Comparison of ENCODE assay signal across 28 cellular contexts in genomic region chr19:57570707-57571106, GRCh38.
"Had no signal": no experiment of that assay in that cellular context is flagged by ENCODE, and none has a peak within 500 bp of the region (broad histone marks: within the 10 kb centered on the region; RNA-seq: fewer than 3 reads in every experiment).

No MANE protein-coding gene starts in this region.

- H3K27ac Mint-ChIP-seq: activated CD4-positive, alpha-beta memory T cell treated with anti-CD3 and anti-CD28 coated beads for 36 hours; activated CD4-positive, alpha-beta T cell treated with anti-CD3 and anti-CD28 coated beads for 36 hours; activated CD4-positive, alpha-beta T cell treated with anti-CD3 and anti-CD28 coated beads, Interleukin-2, amount 10 ng/mL, durations not matched to agents 24 days and 14 days; activated CD8-positive, alpha-beta memory T cell treated with anti-CD3 and anti-CD28 coated beads, Interleukin-2, amount 10 ng/mL, durations not matched to agents 7 days and 5 days; activated CD8-positive, alpha-beta T cell treated with anti-CD3 and anti-CD28 coated beads, Interleukin-2, amount 10 ng/mL, durations not matched to agents 7 days and 5 days; activated naive CD4-positive, alpha-beta T cell treated with anti-CD3 and anti-CD28 coated beads, Interleukin-2, amount 10 ng/mL, durations not matched to agents 7 days and 5 days; activated naive CD4-positive, alpha-beta T cell treated with anti-CD3 and anti-CD28 coated beads, Interleukin-2, amount 50 U/mL, for 72 hours; activated naive CD8-positive, alpha-beta T cell treated with anti-CD3 and anti-CD28 coated beads, Interleukin-2, amount 10 ng/mL, durations not matched to agents 7 days and 5 days; activated T-helper 1 cell treated with anti-CD3 and anti-CD28 coated beads, Interleukin-12 subunit alpha, Interleukin-12 subunit beta, Interleukin-2, Interleukin-4 antibody, amounts not matched to agents 30 ng/mL and 10 ng/mL and 1 ng/mL, durations not matched to agents 14 hours and 24 hours and 36 hours; activated T-helper 2 cell treated with anti-CD3 and anti-CD28 coated beads, Interferon-gamma antibody, Interleukin-2, Interleukin-4, amounts not matched to agents 10 μg/mL and 5 μg/mL and 100 μg/mL, durations not matched to agents 14 hours and 24 hours and 36 hours had no signal

- DNase-seq: activated CD4-positive, alpha-beta memory T cell treated with anti-CD3 and anti-CD28 coated beads for 36 hours; activated CD4-positive, alpha-beta T cell treated with anti-CD3 and anti-CD28 coated beads for 36 hours; activated CD4-positive, alpha-beta T cell treated with anti-CD3 and anti-CD28 coated beads, Interleukin-2, amount 10 ng/mL, durations not matched to agents 24 days and 14 days; activated CD4-positive, CD25-positive, alpha-beta regulatory T cell; activated CD4-positive, CD25-positive, alpha-beta regulatory T cell treated with anti-CD3 and anti-CD28 coated beads, Interleukin-2, amount 50 U/mL, for 72 hours; activated CD8-positive, alpha-beta memory T cell treated with anti-CD3 and anti-CD28 coated beads, Interleukin-2, amount 10 ng/mL, durations not matched to agents 7 days and 5 days; activated CD8-positive, alpha-beta memory T cell treated with anti-CD3 and anti-CD28 coated beads, Interleukin-2, amount 50 U/mL, for 4 hours; activated CD8-positive, alpha-beta T cell treated with anti-CD3 and anti-CD28 coated beads, Interleukin-2, amount 10 ng/mL, durations not matched to agents 7 days and 5 days; activated effector memory CD4-positive, alpha-beta T cell treated with anti-CD3 and anti-CD28 coated beads, Interleukin-2, amount 50 U/mL, for 16 hours; activated naive CD4-positive, alpha-beta T cell treated with anti-CD3 and anti-CD28 coated beads, Interleukin-2, amount 10 ng/mL, durations not matched to agents 7 days and 5 days; activated naive CD8-positive, alpha-beta T cell treated with anti-CD3 and anti-CD28 coated beads, Interleukin-2, amount 10 ng/mL, durations not matched to agents 7 days and 5 days; activated T-cell treated with anti-CD3 and anti-CD28 coated beads, Interleukin-2, amount 50 U/mL, for 1 hour; activated T-cell treated with anti-CD3 and anti-CD28 coated beads, Interleukin-2, amount 50 U/mL, for 48 hours; amniotic stem cell; brain microvascular endothelial cell; cortex of kidney; dermis blood vessel endothelial cell; effector CD4-positive, alpha-beta T cell; erythroblast; foreskin keratinocyte; gastrocnemius medialis; glutamatergic neuron; heart right ventricle; T-helper 2 cell had no signal

- H3K27me3 ChIP-seq: brain microvascular endothelial cell, esophagus muscularis mucosa, foreskin keratinocyte, gastrocnemius medialis, heart right ventricle had no signal

- H3K27ac ChIP-seq: brain microvascular endothelial cell, esophagus muscularis mucosa, foreskin keratinocyte, gastrocnemius medialis, heart right ventricle had no signal

- H3K4me3 ChIP-seq: esophagus muscularis mucosa, gastrocnemius medialis, heart right ventricle had no signal

- ATAC-seq: activated CD4-positive, alpha-beta T cell treated with anti-CD3 and anti-CD28 coated beads for 36 hours; activated CD8-positive, alpha-beta memory T cell treated with anti-CD3 and anti-CD28 coated beads, Interleukin-2, amount 10 ng/mL, durations not matched to agents 7 days and 5 days; activated CD8-positive, alpha-beta T cell treated with anti-CD3 and anti-CD28 coated beads, Interleukin-2, amount 10 ng/mL, durations not matched to agents 7 days and 5 days; activated naive CD4-positive, alpha-beta T cell treated with anti-CD3 and anti-CD28 coated beads, Interleukin-2, amount 50 U/mL, for 72 hours; foreskin keratinocyte; gastrocnemius medialis; heart right ventricle had no signal

- H3K4me3 Mint-ChIP-seq: activated CD4-positive, alpha-beta memory T cell treated with anti-CD3 and anti-CD28 coated beads for 36 hours; activated CD4-positive, alpha-beta T cell treated with anti-CD3 and anti-CD28 coated beads for 36 hours; activated CD4-positive, alpha-beta T cell treated with anti-CD3 and anti-CD28 coated beads, Interleukin-2, amount 10 ng/mL, durations not matched to agents 24 days and 14 days; activated CD8-positive, alpha-beta memory T cell treated with anti-CD3 and anti-CD28 coated beads, Interleukin-2, amount 10 ng/mL, durations not matched to agents 7 days and 5 days; activated CD8-positive, alpha-beta T cell treated with anti-CD3 and anti-CD28 coated beads, Interleukin-2, amount 10 ng/mL, durations not matched to agents 7 days and 5 days; activated naive CD4-positive, alpha-beta T cell treated with anti-CD3 and anti-CD28 coated beads, Interleukin-2, amount 10 ng/mL, durations not matched to agents 7 days and 5 days; activated naive CD8-positive, alpha-beta T cell treated with anti-CD3 and anti-CD28 coated beads, Interleukin-2, amount 10 ng/mL, durations not matched to agents 7 days and 5 days; activated T-helper 1 cell treated with anti-CD3 and anti-CD28 coated beads, Interleukin-12 subunit alpha, Interleukin-12 subunit beta, Interleukin-2, Interleukin-4 antibody, amounts not matched to agents 30 ng/mL and 10 ng/mL and 1 ng/mL, durations not matched to agents 14 hours and 24 hours and 36 hours had no signal

- H3K4me1 ChIP-seq: esophagus muscularis mucosa, foreskin keratinocyte, gastrocnemius medialis, heart right ventricle had no signal

- H3K4me1 Mint-ChIP-seq: activated CD4-positive, alpha-beta T cell treated with anti-CD3 and anti-CD28 coated beads for 36 hours; activated CD4-positive, alpha-beta T cell treated with anti-CD3 and anti-CD28 coated beads, Interleukin-2, amount 10 ng/mL, durations not matched to agents 24 days and 14 days; activated CD8-positive, alpha-beta memory T cell treated with anti-CD3 and anti-CD28 coated beads, Interleukin-2, amount 10 ng/mL, durations not matched to agents 7 days and 5 days; activated naive CD4-positive, alpha-beta T cell treated with anti-CD3 and anti-CD28 coated beads, Interleukin-2, amount 10 ng/mL, durations not matched to agents 7 days and 5 days; activated naive CD8-positive, alpha-beta T cell treated with anti-CD3 and anti-CD28 coated beads, Interleukin-2, amount 10 ng/mL, durations not matched to agents 7 days and 5 days had no signal

- H3K27me3 Mint-ChIP-seq: activated CD4-positive, alpha-beta memory T cell treated with anti-CD3 and anti-CD28 coated beads for 36 hours; activated CD4-positive, alpha-beta T cell treated with anti-CD3 and anti-CD28 coated beads for 36 hours; activated CD4-positive, alpha-beta T cell treated with anti-CD3 and anti-CD28 coated beads, Interleukin-2, amount 10 ng/mL, durations not matched to agents 24 days and 14 days; activated CD8-positive, alpha-beta memory T cell treated with anti-CD3 and anti-CD28 coated beads, Interleukin-2, amount 10 ng/mL, durations not matched to agents 7 days and 5 days; activated naive CD4-positive, alpha-beta T cell treated with anti-CD3 and anti-CD28 coated beads, Interleukin-2, amount 10 ng/mL, durations not matched to agents 7 days and 5 days; activated naive CD8-positive, alpha-beta T cell treated with anti-CD3 and anti-CD28 coated beads, Interleukin-2, amount 10 ng/mL, durations not matched to agents 7 days and 5 days had no signal
